In genomic region chr5:79224275-79224984, GRCh38 we compare ENCODE assay signal across 30 cellular contexts.
"Had no signal": no experiment of that assay in that cellular context is flagged by ENCODE, and none has a peak within 500 bp of the region (broad histone marks: within the 10 kb centered on the region; RNA-seq: fewer than 3 reads in every experiment).

No MANE protein-coding gene starts in this region.

- H3K9me3 ChIP-seq: left lung, lower lobe of right lung, pancreas, prostate gland, stomach, testis, thyroid gland, transverse colon, upper lobe of left lung, vagina had no signal

- H3K27me3 Mint-ChIP-seq: stimulated activated naive B cell treated with anti-CD40 and anti-IgM and Interleukin-4, amounts not matched to agents 10 μg/mL and 1 μg/mL and 100 μg/mL, for 72 hours had no signal

- FAIRE-seq: islet of Langerhans, kidney, pancreas had no signal

- H3K4me3 ChIP-seq: left lung, lower lobe of right lung, neural progenitor cell, pancreas, prostate gland, skin epidermis, stomach, testis, thyroid gland, transverse colon, upper lobe of left lung, vagina had no signal

- H3K27me3 ChIP-seq: left lung, neural progenitor cell, pancreas, stomach, testis, thyroid gland, transverse colon, upper lobe of left lung, vagina had no signal

- H3K36me3 Mint-ChIP-seq: natural killer cell; stimulated activated naive B cell treated with anti-CD40 and anti-IgM and Interleukin-4, amounts not matched to agents 10 μg/mL and 1 μg/mL and 100 μg/mL, for 72 hours had no signal

- H3K27ac ChIP-seq: left lung, lower lobe of right lung, neural progenitor cell, pancreas, prostate gland, skin epidermis, stomach, testis, thyroid gland, transverse colon, upper lobe of left lung, vagina had no signal

- H3K4me2 ChIP-seq: neural progenitor cell had no signal

- H3K36me3 ChIP-seq: left lung, lower lobe of right lung, neural progenitor cell, prostate gland, stomach, thyroid gland, transverse colon, upper lobe of left lung, vagina had no signal

- H3K4me3 Mint-ChIP-seq: immature natural killer cell; natural killer cell; nephron progenitor cell; neural progenitor cell; stimulated activated naive B cell treated with anti-CD40 and anti-IgM and Interleukin-4, amounts not matched to agents 10 μg/mL and 1 μg/mL and 100 μg/mL, for 72 hours had no signal

- DNase-seq: immature natural killer cell; kidney; left colon; left lung; lower lobe of right lung; mammary epithelial cell; mesenchymal stem cell; natural killer cell; nephron progenitor cell; pancreas; posterior cingulate gyrus; retina; right cardiac atrium; stimulated activated CD4-positive, alpha-beta T cell treated with anti-CD3 and anti-CD28 coated beads, Interleukin-12 subunit alpha, Interleukin-12 subunit beta, amount 100 ng/mL, for 4 hours; stimulated activated CD4-positive, alpha-beta T cell treated with anti-CD3 and anti-CD28 coated beads, Interleukin-15, amount 100 ng/mL, for 24 hours; stimulated activated CD4-positive, alpha-beta T cell treated with anti-CD3 and anti-CD28 coated beads, Interleukin-2, amount 100 ng/mL, for 24 hours; stimulated activated CD4-positive, alpha-beta T cell treated with anti-CD3 and anti-CD28 coated beads, Interleukin-4, amount 100 ng/mL, for 1 hour; stimulated activated naive B cell treated with anti-CD40 and anti-IgM and Interleukin-4, amounts not matched to agents 10 μg/mL and 1 μg/mL and 100 μg/mL, for 72 hours; stimulated activated naive CD8-positive, alpha-beta T cell treated with anti-CD3 and anti-CD28 coated beads, Interleukin-15, Interleukin-2, amounts not matched to agents 100 U/mL and 50 U/mL, for 24 hours; stomach; testis; thyroid gland; transverse colon; upper lobe of left lung had no signal

- ATAC-seq: left colon; lower lobe of right lung; natural killer cell; pancreas; right cardiac atrium; sciatic nerve; stimulated activated naive B cell treated with anti-CD40 and anti-IgM and Interleukin-4, amounts not matched to agents 10 μg/mL and 1 μg/mL and 100 μg/mL, for 72 hours; stimulated activated naive CD8-positive, alpha-beta T cell treated with anti-CD3 and anti-CD28 coated beads, Interleukin-15, Interleukin-2, amounts not matched to agents 100 U/mL and 50 U/mL, for 24 hours had no signal

- H3K9ac ChIP-seq: neural progenitor cell had no signal

- H3K4me1 Mint-ChIP-seq: natural killer cell; stimulated activated naive B cell treated with anti-CD40 and anti-IgM and Interleukin-4, amounts not matched to agents 10 μg/mL and 1 μg/mL and 100 μg/mL, for 72 hours had no signal

- H2AFZ ChIP-seq: neural progenitor cell had no signal

- H3K27ac Mint-ChIP-seq: natural killer cell; nephron progenitor cell; neural progenitor cell; stimulated activated naive B cell treated with anti-CD40 and anti-IgM and Interleukin-4, amounts not matched to agents 10 μg/mL and 1 μg/mL and 100 μg/mL, for 72 hours had no signal

- H3K9me3 Mint-ChIP-seq: immature natural killer cell; natural killer cell; neural progenitor cell; stimulated activated naive B cell treated with anti-CD40 and anti-IgM and Interleukin-4, amounts not matched to agents 10 μg/mL and 1 μg/mL and 100 μg/mL, for 72 hours had no signal

- H3K4me1 ChIP-seq: left lung, lower lobe of right lung, neural progenitor cell, pancreas, prostate gland, stomach, testis, thyroid gland, transverse colon, upper lobe of left lung, vagina had no signal
